ENCODE assay signal across 8 cellular contexts in the genomic region with DNA sequence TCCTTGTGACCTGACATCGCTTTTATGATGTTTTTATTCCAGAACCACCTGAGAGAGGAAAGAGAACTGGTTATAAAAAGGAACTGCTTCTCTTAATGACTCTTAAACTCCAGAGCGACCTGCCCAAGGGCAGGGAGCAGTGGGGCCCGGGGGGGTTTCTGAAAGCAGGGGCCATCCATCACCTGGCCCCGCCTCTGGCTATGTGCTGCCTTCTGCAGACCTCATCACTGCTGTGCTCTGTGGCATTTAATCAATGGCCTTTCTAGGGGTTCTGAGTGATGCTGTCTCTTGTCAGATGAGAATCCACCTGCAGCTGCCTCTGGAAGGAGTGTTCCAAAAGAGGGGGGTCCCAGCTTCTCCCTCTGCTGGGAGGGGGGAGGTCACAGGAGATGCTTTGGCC.
"Had no signal": no experiment of that assay in that cellular context is flagged by ENCODE, and none has a peak within 500 bp of the region (broad histone marks: within the 10 kb centered on the region; RNA-seq: fewer than 3 reads in every experiment).

No MANE protein-coding gene starts in this region.

- H3K4me3 ChIP-seq: GM23248, HAP-1, K562 had no signal

- ATAC-seq: HCT116, K562 had no signal

- H3K36me3 ChIP-seq: HAP-1 had no signal

- H2AFZ ChIP-seq: GM23248 had no signal

- H3K9me3 ChIP-seq: HAP-1 had no signal

- H3K9ac ChIP-seq: GM23248 had no signal

- H3K4me1 ChIP-seq: HAP-1 had no signal

- H3K4me3 Mint-ChIP-seq: HFFc6 had no signal

- DNase-seq: GM23248, GOT3, H7, HFFc6, IMR-90 had no signal

- H3K27ac Mint-ChIP-seq: HFFc6 had no signal

- H3K27ac ChIP-seq: GM23248 had no signal
